In the genomic region with DNA sequence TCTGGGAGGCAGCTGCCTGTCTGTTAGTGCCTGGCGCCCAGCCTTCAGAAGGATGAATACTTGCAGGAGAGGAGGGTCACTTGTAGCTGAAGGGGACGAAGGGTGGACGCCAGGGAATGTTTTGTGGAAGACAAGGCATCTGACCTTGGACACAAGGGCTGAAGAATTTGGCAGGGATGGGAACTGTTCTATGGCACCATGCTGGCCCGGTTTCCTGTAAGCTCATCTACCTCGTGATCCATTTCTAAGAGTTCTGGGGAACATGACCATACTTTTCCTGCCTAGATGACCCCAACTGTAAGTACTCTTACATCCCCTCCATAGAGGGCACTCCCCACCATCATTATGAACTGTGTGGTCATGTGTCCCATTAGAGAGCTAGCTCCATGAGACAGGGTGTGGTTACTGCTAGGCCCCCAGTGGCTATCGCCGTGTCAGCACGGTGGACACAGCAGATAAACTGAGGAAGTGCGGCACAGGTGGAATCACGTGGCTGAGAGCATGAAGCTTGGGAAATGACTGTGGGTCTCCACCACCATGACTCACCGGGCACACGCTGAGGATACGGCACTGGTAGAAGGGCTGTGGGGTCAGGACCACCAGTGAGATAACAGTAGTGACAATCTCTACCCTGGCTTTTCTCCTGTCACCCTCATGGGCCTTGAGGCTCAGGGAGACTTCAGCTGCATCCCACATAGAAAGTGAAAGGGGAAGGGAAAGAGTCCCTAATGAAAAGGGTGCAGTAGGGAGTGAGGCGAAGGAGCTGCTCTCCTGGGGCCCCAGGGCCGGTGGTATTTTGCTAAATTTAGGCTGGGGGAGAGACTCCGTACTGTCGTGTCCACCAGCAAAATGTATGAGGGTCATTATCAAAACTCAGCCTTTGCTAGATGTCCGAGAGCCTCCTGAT, we compare ENCODE assay signal across 1 cellular context.
A peak's percentile ranks its signal among the peaks of the same experiment; 100 is the strongest.
TF ChIP-seq lines count a peak whose summit lies in the region.

No MANE protein-coding gene starts in this region.

TF ChIP-seq in K562, 482 proteins besides CTCF, POLR2A, EP300 and RAD21 (continued from another document):
- 0 out of 2 replicates have a peak, but pooled peaks have one; percentile 21 for TF ChIP-seq TAL1 (IDR thresholded peaks at IDR 0.05)
- no peak for TF ChIP-seq ZNF695 (CRISPR knock-in tag; IDR thresholded peaks at IDR 0.05)
- TF ChIP-seq STAG1 (CRISPR knock-in tag; IDR thresholded peaks at IDR 0.05; ENCODE audit: borderline replicate concordance) = no peak
- TF ChIP-seq PHF21A (IDR thresholded peaks at IDR 0.05; ENCODE audit: borderline replicate concordance, low read depth) = no peak
- peak; percentile 18; the same call in 1 of the 2 replicates for TF ChIP-seq MYC (IDR thresholded peaks at IDR 0.05; ENCODE audit: low read depth, low read length)
- no peak for TF ChIP-seq MYC (CRISPR knock-in tag; IDR thresholded peaks at IDR 0.05; ENCODE audit: borderline replicate concordance, low read depth)
- no peak for TF ChIP-seq SRSF1 (IDR thresholded peaks at IDR 0.05; ENCODE audit: low read depth, low read length)
- TF ChIP-seq BMI1 (IDR thresholded peaks at IDR 0.05; ENCODE audit: low read length) = no peak
- TF ChIP-seq, protein P1, sequence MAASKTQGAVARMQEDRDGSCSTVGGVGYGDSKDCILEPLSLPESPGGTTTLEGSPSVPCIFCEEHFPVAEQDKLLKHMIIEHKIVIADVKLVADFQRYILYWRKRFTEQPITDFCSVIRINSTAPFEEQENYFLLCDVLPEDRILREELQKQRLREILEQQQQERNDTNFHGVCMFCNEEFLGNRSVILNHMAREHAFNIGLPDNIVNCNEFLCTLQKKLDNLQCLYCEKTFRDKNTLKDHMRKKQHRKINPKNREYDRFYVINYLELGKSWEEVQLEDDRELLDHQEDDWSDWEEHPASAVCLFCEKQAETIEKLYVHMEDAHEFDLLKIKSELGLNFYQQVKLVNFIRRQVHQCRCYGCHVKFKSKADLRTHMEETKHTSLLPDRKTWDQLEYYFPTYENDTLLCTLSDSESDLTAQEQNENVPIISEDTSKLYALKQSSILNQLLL (CRISPR knock-in tag; IDR thresholded peaks at IDR 0.05; ENCODE audit: borderline replicate concordance) = no peak
- TF ChIP-seq SMARCB1 (IDR thresholded peaks at IDR 0.05; ENCODE audit: insufficient read length, low read depth) = no peak
